In the genomic region with DNA sequence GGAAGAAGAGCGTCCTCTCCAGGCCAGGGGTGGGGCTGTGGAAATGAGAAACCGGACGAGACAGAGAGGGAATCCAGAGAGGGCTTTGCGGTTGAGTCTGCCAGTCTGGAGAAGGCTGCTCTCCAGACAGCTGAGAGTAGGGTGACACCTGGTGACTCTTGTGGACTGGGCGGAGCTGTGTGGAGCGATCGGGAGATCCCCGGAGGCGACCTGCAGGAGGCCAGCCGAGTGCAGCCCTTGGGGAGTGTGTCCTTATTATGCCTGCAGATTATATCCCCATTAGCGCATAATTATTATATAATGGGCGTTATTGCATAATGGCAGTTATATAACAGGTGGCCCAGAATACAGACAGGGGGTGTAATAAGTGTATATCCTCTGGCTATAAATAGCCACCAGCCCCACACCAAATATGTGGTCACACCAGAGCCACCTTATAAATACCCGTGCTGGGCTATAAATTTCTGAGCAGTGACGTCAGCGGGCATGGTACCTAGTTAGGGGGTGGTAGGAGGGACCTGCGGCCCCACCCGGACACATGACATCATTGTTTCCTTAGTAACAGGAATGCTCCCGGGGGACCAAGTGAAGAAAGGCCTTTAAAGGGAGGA, we compare ENCODE assay signal across 8 cellular contexts. TPM values are rescaled to one million over a fixed set of nuclear protein-coding genes. Genes with fewer than 3 reads are reported as not detected.
A peak's percentile ranks its signal among the peaks of the same experiment; 100 is the strongest.
DNase-seq lines count a peak whose midpoint lies in the region; ATAC-seq and TF ChIP-seq lines count a peak whose summit lies in the region.
"Had no signal": no experiment of that assay in that cellular context is flagged by ENCODE, and none has a peak within 500 bp of the region (broad histone marks: within the 10 kb centered on the region; RNA-seq: fewer than 3 reads in every experiment).

No MANE protein-coding gene starts in this region.

- intact Hi-C loops in upper lobe of right lung (cut with DNase I), result no loop called here

- peak overlapping the region; percentile 78 for H3K27ac ChIP-seq in upper lobe of right lung
- H3K27ac ChIP-seq: cardiac muscle cell had no signal

- peak; percentile 66 for DNase-seq in LoVo (ENCODE audit: low spot score)
- DNase-seq in SHP77 (lab: John Stamatoyannopoulos, UW), result peak; percentile 68 to 78
- peak; percentile 32 for DNase-seq in iPS-NIHi7 (ENCODE audit: extremely low spot score)
- DNase-seq in upper lobe of right lung, result peak; percentile 79
- no peak for DNase-seq in germinal center (ENCODE audit: low spot score)
- DNase-seq in stimulated activated CD4-positive, alpha-beta T cell treated with anti-CD3 and anti-CD28 coated beads, Interleukin-4, amount 100 ng/mL, for 4 hours, result no peak

- H3K27me3 ChIP-seq in upper lobe of right lung, result no peaks in the 10 kb centered on the region

- H3K9me3 ChIP-seq in upper lobe of right lung, result no peaks in the 10 kb centered on the region

- H3K4me1 ChIP-seq in upper lobe of right lung, result peaks cover 97% of the 10 kb centered on the region

- H3K4me3 ChIP-seq in upper lobe of right lung, result no peak overlapping the region
- H3K4me3 ChIP-seq: cardiac muscle cell had no signal

- H3K36me3 ChIP-seq in upper lobe of right lung, result no peaks in the 10 kb centered on the region
- H3K36me3 ChIP-seq: cardiac muscle cell had no signal

- peak; percentile 17 for TF ChIP-seq CTCF in upper lobe of right lung (IDR thresholded peaks at IDR 0.05)

- ATAC-seq in upper lobe of right lung (peak; percentile 69), GM21390 (IDR thresholded peaks at IDR 0.05; ENCODE audit: unreplicated experiment) (no peak)

RNA-seq across cellular contexts. Expression of gene NFIX, which starts 41.2 kb away (rescaled TPM):
- total RNA-seq in upper lobe of right lung, result 168 TPM
- total RNA-seq: cardiac muscle cell had no signal

Comparison
In these comparisons a context has a peak if more than half of its experiments do, and no peak if none do; other contexts are left out.
1. DNase-seq: peak in LoVo (single experiment), SHP77 (2 of 2), iPS-NIHi7 (single experiment) and upper lobe of right lung (single experiment); none in germinal center (single experiment) and stimulated activated CD4-positive, alpha-beta T cell treated with anti-CD3 and anti-CD28 coated beads, Interleukin-4, amount 100 ng/mL, for 4 hours (0 of 2).